Comparison of ENCODE assay signal across 28 cellular contexts in genomic region chr15:81093961-81094360, GRCh38. TPM values are rescaled to one million over a fixed set of nuclear protein-coding genes. Genes with fewer than 3 reads are reported as not detected.
"Had no signal": no experiment of that assay in that cellular context is flagged by ENCODE, and none has a peak within 500 bp of the region (broad histone marks: within the 10 kb centered on the region; RNA-seq: fewer than 3 reads in every experiment).

No MANE protein-coding gene starts in this region.

- H3K27ac ChIP-seq: stomach, suprapubic skin, testis, thoracic aorta, thyroid gland, tibial artery, tibial nerve, transverse colon, upper lobe of left lung, upper lobe of right lung, uterus, vagina had no signal

- H3K36me3 Mint-ChIP-seq: stimulated activated effector memory CD8-positive, alpha-beta T cell treated with anti-CD3 and anti-CD28 coated beads, Interleukin-12 subunit alpha, Interleukin-12 subunit beta, amount 100 ng/mL, for 72 hours; stimulated activated memory B cell treated with anti-CD40 and anti-IgM and Interleukin-4, amounts not matched to agents 10 μg/mL and 1 μg/mL and 100 μg/mL, for 72 hours; stimulated activated naive B cell treated with anti-CD40 and anti-IgM and Interleukin-4, amounts not matched to agents 10 μg/mL and 1 μg/mL and 100 μg/mL, for 72 hours; type B pancreatic cell had no signal

- H3K27me3 ChIP-seq: testis, thyroid gland, upper lobe of left lung, uterus, vagina had no signal

- H3K36me3 ChIP-seq: stomach, suprapubic skin, thoracic aorta, thyroid gland, tibial artery, tibial nerve, transverse colon, upper lobe of left lung, upper lobe of right lung, uterus, vagina had no signal

- H3K9me3 Mint-ChIP-seq: stimulated activated effector memory CD8-positive, alpha-beta T cell treated with anti-CD3 and anti-CD28 coated beads, Interleukin-12 subunit alpha, Interleukin-12 subunit beta, amount 100 ng/mL, for 72 hours; stimulated activated memory B cell treated with anti-CD40 and anti-IgM and Interleukin-4, amounts not matched to agents 10 μg/mL and 1 μg/mL and 100 μg/mL, for 72 hours; stimulated activated naive B cell treated with anti-CD40 and anti-IgM and Interleukin-4, amounts not matched to agents 10 μg/mL and 1 μg/mL and 100 μg/mL, for 72 hours; stimulated activated naive CD8-positive, alpha-beta T cell treated with anti-CD3 and anti-CD28 coated beads, Interleukin-15, amount 100 ng/mL, for 72 hours; stimulated activated naive CD8-positive, alpha-beta T cell treated with anti-CD3 and anti-CD28 coated beads, Interleukin-15, Interleukin-2, amounts not matched to agents 100 ng/mL and 50 ng/mL, for 24 hours; type B pancreatic cell had no signal

- DNase-seq: stimulated activated CD4-positive, alpha-beta T cell treated with anti-CD3 and anti-CD28 coated beads, Interleukin-2, amount 100 ng/mL, for 48 hours; stimulated activated CD4-positive, alpha-beta T cell treated with anti-CD3 and anti-CD28 coated beads, Interleukin-4, amount 100 ng/mL, for 1 hour; stimulated activated CD4-positive, alpha-beta T cell treated with anti-CD3 and anti-CD28 coated beads, Interleukin-4, amount 100 ng/mL, for 24 hours; stimulated activated CD4-positive, alpha-beta T cell treated with anti-CD3 and anti-CD28 coated beads, Interleukin-4, amount 100 ng/mL, for 4 hours; stimulated activated CD8-positive, alpha-beta memory T cell treated with anti-CD3 and anti-CD28 coated beads, Interleukin-4, amount 100 ng/mL, for 48 hours; stimulated activated naive B cell treated with anti-CD40 and anti-IgM and Interleukin-4, amounts not matched to agents 10 μg/mL and 1 μg/mL and 100 μg/mL, for 72 hours; stimulated activated naive CD4-positive, alpha-beta T cell; stimulated activated naive CD4-positive, alpha-beta T cell treated with Interleukin-2 at 50 U/mL for 16 hours; stimulated activated naive CD8-positive, alpha-beta T cell treated with anti-CD3 and anti-CD28 coated beads, Interleukin-15, amount 100 ng/mL, for 72 hours; stomach; substantia nigra; testis; thyroid gland; tibial artery; transverse colon; trophoblast cell; upper lobe of left lung; upper lobe of right lung; uterus had no signal

- H3K4me1 ChIP-seq: thyroid gland, uterus had no signal

- H3K4me3 ChIP-seq: stomach, suprapubic skin, testis, thoracic aorta, thyroid gland, tibial artery, tibial nerve, transverse colon, upper lobe of left lung, upper lobe of right lung, uterus, vagina had no signal

- H3K4me3 Mint-ChIP-seq: stimulated activated effector memory CD8-positive, alpha-beta T cell treated with anti-CD3 and anti-CD28 coated beads, Interleukin-12 subunit alpha, Interleukin-12 subunit beta, amount 100 ng/mL, for 72 hours; stimulated activated memory B cell treated with anti-CD40 and anti-IgM and Interleukin-4, amounts not matched to agents 10 μg/mL and 1 μg/mL and 100 μg/mL, for 72 hours; stimulated activated naive B cell treated with anti-CD40 and anti-IgM and Interleukin-4, amounts not matched to agents 10 μg/mL and 1 μg/mL and 100 μg/mL, for 72 hours; stimulated activated naive CD8-positive, alpha-beta T cell treated with anti-CD3 and anti-CD28 coated beads, Interleukin-15, amount 100 ng/mL, for 72 hours; stimulated activated naive CD8-positive, alpha-beta T cell treated with anti-CD3 and anti-CD28 coated beads, Interleukin-15, Interleukin-2, amounts not matched to agents 100 ng/mL and 50 ng/mL, for 24 hours; type B pancreatic cell had no signal

- H3K4me1 Mint-ChIP-seq: stimulated activated effector memory CD8-positive, alpha-beta T cell treated with anti-CD3 and anti-CD28 coated beads, Interleukin-12 subunit alpha, Interleukin-12 subunit beta, amount 100 ng/mL, for 72 hours; stimulated activated memory B cell treated with anti-CD40 and anti-IgM and Interleukin-4, amounts not matched to agents 10 μg/mL and 1 μg/mL and 100 μg/mL, for 72 hours had no signal

- H3K27ac Mint-ChIP-seq: stimulated activated effector memory CD8-positive, alpha-beta T cell treated with anti-CD3 and anti-CD28 coated beads, Interleukin-12 subunit alpha, Interleukin-12 subunit beta, amount 100 ng/mL, for 72 hours; stimulated activated memory B cell treated with anti-CD40 and anti-IgM and Interleukin-4, amounts not matched to agents 10 μg/mL and 1 μg/mL and 100 μg/mL, for 72 hours; stimulated activated naive B cell treated with anti-CD40 and anti-IgM and Interleukin-4, amounts not matched to agents 10 μg/mL and 1 μg/mL and 100 μg/mL, for 72 hours; stimulated activated naive CD8-positive, alpha-beta T cell treated with anti-CD3 and anti-CD28 coated beads, Interleukin-15, amount 100 ng/mL, for 72 hours; stimulated activated naive CD8-positive, alpha-beta T cell treated with anti-CD3 and anti-CD28 coated beads, Interleukin-15, Interleukin-2, amounts not matched to agents 100 ng/mL and 50 ng/mL, for 24 hours; type B pancreatic cell had no signal

- ATAC-seq: stimulated activated effector memory CD8-positive, alpha-beta T cell treated with anti-CD3 and anti-CD28 coated beads, Interleukin-12 subunit alpha, Interleukin-12 subunit beta, amount 100 ng/mL, for 72 hours; stimulated activated memory B cell treated with anti-CD40 and anti-IgM and Interleukin-4, amounts not matched to agents 10 μg/mL and 1 μg/mL and 100 μg/mL, for 72 hours; stimulated activated naive B cell treated with anti-CD40 and anti-IgM and Interleukin-4, amounts not matched to agents 10 μg/mL and 1 μg/mL and 100 μg/mL, for 72 hours; stimulated activated naive CD8-positive, alpha-beta T cell treated with anti-CD3 and anti-CD28 coated beads, Interleukin-15, amount 100 ng/mL, for 72 hours; upper lobe of right lung had no signal

- H3K9me3 ChIP-seq: stomach, suprapubic skin, testis, thoracic aorta, thyroid gland, tibial artery, tibial nerve, transverse colon, upper lobe of left lung, upper lobe of right lung, uterus, vagina had no signal

RNA-seq across cellular contexts. Expression of gene CFAP161, which starts 40.1 kb away (rescaled TPM):
- total RNA-seq: transverse colon had no signal
- polyA plus RNA-seq: urinary bladder had no signal
